ENCODE assay signal across 7 cellular contexts in genomic region chr5:52156809-52157208, GRCh38.
DNase-seq lines count a peak whose midpoint lies in the region; ATAC-seq and TF ChIP-seq lines count a peak whose summit lies in the region.
"Not testable (repeated sequence)": the region's sequence is repeated elsewhere in the genome, so short reads cannot be mapped to it uniquely, and the experiment has no call there.

No MANE protein-coding gene starts in this region.

- POLR2A ChIA-PET in activated CD4-positive, alpha-beta T cell treated with anti-CD3 and anti-CD28 coated beads, Interleukin-2, amount 10 ng/mL, durations not matched to agents 7 days and 5 days (lab: Charles Lee): interaction anchor here (0.6 kb wide), 1 partner anchor 1434 kb away, joined by 4 read pairs; no protein-coding TSS in a partner anchor

- not testable (repeated sequence) for H3K4me1 Mint-ChIP-seq in activated CD4-positive, alpha-beta T cell treated with anti-CD3 and anti-CD28 coated beads, Interleukin-2, amount 10 ng/mL, durations not matched to agents 7 days and 5 days; activated naive CD4-positive, alpha-beta T cell treated with anti-CD3 and anti-CD28 coated beads, Interleukin-2, amount 10 ng/mL, durations not matched to agents 7 days and 5 days
- H3K4me1 Mint-ChIP-seq in natural killer cell: peaks cover 0 to 18% of the 10 kb centered on the region in 2 donors

- H3K36me3 ChIP-seq in BLaER1; MM.1S (replicated peaks; ENCODE audit: insufficient read depth, low read length): not testable (repeated sequence)

- not testable (repeated sequence) for H3K27me3 ChIP-seq in BLaER1; MM.1S (replicated peaks; ENCODE audit: insufficient read depth, low read length)

- H3K27me3 Mint-ChIP-seq in activated CD4-positive, alpha-beta T cell treated with anti-CD3 and anti-CD28 coated beads, Interleukin-2, amount 10 ng/mL, durations not matched to agents 7 days and 5 days; activated naive CD4-positive, alpha-beta T cell treated with anti-CD3 and anti-CD28 coated beads, Interleukin-2, amount 10 ng/mL, durations not matched to agents 7 days and 5 days; natural killer cell (ENCODE audit: low read depth in 2 of 2): not testable (repeated sequence)

- not testable (repeated sequence) for H3K36me3 Mint-ChIP-seq in activated CD4-positive, alpha-beta T cell treated with anti-CD3 and anti-CD28 coated beads, Interleukin-2, amount 10 ng/mL, durations not matched to agents 7 days and 5 days (ENCODE audit: low read depth); activated naive CD4-positive, alpha-beta T cell treated with anti-CD3 and anti-CD28 coated beads, Interleukin-2, amount 10 ng/mL, durations not matched to agents 7 days and 5 days
- peaks cover 11% of the 10 kb centered on the region for H3K36me3 Mint-ChIP-seq in natural killer cell

- 0 out of 2 replicates have a peak overlapping the region, but pooled peaks have one; percentile 15 for H2AFZ ChIP-seq in MM.1S (ENCODE audit: low read length)

- intact Hi-C loops in natural killer cell (cut with micrococcal nuclease): not testable (repeated sequence)

- CTCF ChIA-PET in activated CD4-positive, alpha-beta T cell treated with anti-CD3 and anti-CD28 coated beads, Interleukin-2, amount 10 ng/mL, durations not matched to agents 7 days and 5 days (lab: Charles Lee); activated naive CD4-positive, alpha-beta T cell treated with anti-CD3 and anti-CD28 coated beads, Interleukin-2, amount 10 ng/mL, durations not matched to agents 7 days and 5 days (lab: Charles Lee): not testable (repeated sequence)

- not testable (repeated sequence) for H3K27ac Mint-ChIP-seq in activated CD4-positive, alpha-beta T cell treated with anti-CD3 and anti-CD28 coated beads, Interleukin-2, amount 10 ng/mL, durations not matched to agents 7 days and 5 days; activated naive CD4-positive, alpha-beta T cell treated with anti-CD3 and anti-CD28 coated beads, Interleukin-2, amount 10 ng/mL, durations not matched to agents 7 days and 5 days; natural killer cell

- TF ChIP-seq CTCF in MM.1S (IDR thresholded peaks at IDR 0.05; ENCODE audit: low read length); natural killer cell (IDR thresholded peaks at IDR 0.05): not testable (repeated sequence)

- not testable (repeated sequence) for H3K4me3 Mint-ChIP-seq in activated CD4-positive, alpha-beta T cell treated with anti-CD3 and anti-CD28 coated beads, Interleukin-2, amount 10 ng/mL, durations not matched to agents 7 days and 5 days; activated naive CD4-positive, alpha-beta T cell treated with anti-CD3 and anti-CD28 coated beads, Interleukin-2, amount 10 ng/mL, durations not matched to agents 7 days and 5 days; natural killer cell

- H3K9me3 ChIP-seq in BLaER1; MM.1S (replicated peaks; ENCODE audit: insufficient read depth, low read length): not testable (repeated sequence)

- not testable (repeated sequence) for H4K20me1 ChIP-seq in BLaER1; MM.1S (ENCODE audit: insufficient read depth, low read length)

- peaks cover 12% of the 10 kb centered on the region for H3K4me1 ChIP-seq in BLaER1
- H3K4me1 ChIP-seq in MM.1S (ENCODE audit: low read length): peaks cover 11% of the 10 kb centered on the region

- peak; percentile 88 for DNase-seq in MM.1S
- peak; percentile 27 for DNase-seq in activated CD4-positive, alpha-beta T cell treated with anti-CD3 and anti-CD28 coated beads, Interleukin-2, amount 10 ng/mL, durations not matched to agents 7 days and 5 days
- peak; percentile 19 for DNase-seq in activated naive CD4-positive, alpha-beta T cell treated with anti-CD3 and anti-CD28 coated beads, Interleukin-2, amount 10 ng/mL, durations not matched to agents 7 days and 5 days
- not testable (repeated sequence) for DNase-seq in natural killer cell

- H3K27ac ChIP-seq in BLaER1; MM.1S (ENCODE audit: low read length): not testable (repeated sequence)

- H3K9me3 Mint-ChIP-seq in activated CD4-positive, alpha-beta T cell treated with anti-CD3 and anti-CD28 coated beads, Interleukin-2, amount 10 ng/mL, durations not matched to agents 7 days and 5 days; activated naive CD4-positive, alpha-beta T cell treated with anti-CD3 and anti-CD28 coated beads, Interleukin-2, amount 10 ng/mL, durations not matched to agents 7 days and 5 days: not testable (repeated sequence)
- H3K9me3 Mint-ChIP-seq in natural killer cell: peaks cover 20 to 25% of the 10 kb centered on the region in 2 donors

- H3K9ac ChIP-seq in BLaER1; MM.1S (ENCODE audit: low read length): not testable (repeated sequence)

- ATAC-seq in GM18502 (IDR thresholded peaks at IDR 0.05; ENCODE audit: poor library complexity, unreplicated experiment) (peak; percentile 75), HG03432 (IDR thresholded peaks at IDR 0.05; ENCODE audit: unreplicated experiment) (peak; percentile 80), natural killer cell (peak; percentile 55 to 76 (median 67))

- H3F3A ChIP-seq in MM.1S (ENCODE audit: insufficient read depth, low read length): not testable (repeated sequence)

- not testable (repeated sequence) for H3K79me2 ChIP-seq in MM.1S (ENCODE audit: low read length)

- not testable (repeated sequence) for H3K9me2 ChIP-seq in MM.1S (replicated peaks; ENCODE audit: insufficient read depth, low read length)

- H3K4me3 ChIP-seq in BLaER1; MM.1S (ENCODE audit: low read length): not testable (repeated sequence)

- H3K4me2 ChIP-seq in BLaER1: peak overlapping the region; percentile 44
- H3K4me2 ChIP-seq in MM.1S (ENCODE audit: low read depth, low read length): not testable (repeated sequence)
